8 cellular contexts compared by ENCODE assay signal in genomic region chr18:62183578-62184195, GRCh38. TPM values are rescaled to one million over a fixed set of nuclear protein-coding genes. Genes with fewer than 3 reads are reported as not detected.
A peak's percentile ranks its signal among the peaks of the same experiment; 100 is the strongest.
DNase-seq lines count a peak whose midpoint lies in the region; ATAC-seq and TF ChIP-seq lines count a peak whose summit lies in the region.

No MANE protein-coding gene starts in this region.

- CTCF ChIA-PET in activated B cell treated with CpG ODN at 0.5 μM for 24 hours (lab: Charles Lee): interaction anchor here (1.0 to 9.5 kb wide), 2 partner anchors 65 to 373 kb away, joined by 3 to 93 read pairs; no protein-coding TSS in a partner anchor

- peaks cover 35% of the 10 kb centered on the region for H3K4me1 Mint-ChIP-seq in activated B cell treated with CpG ODN at 0.5 μM for 24 hours

- no peaks in the 10 kb centered on the region for H3K9me3 Mint-ChIP-seq in activated B cell treated with CpG ODN at 0.5 μM for 24 hours

- peaks cover 16% of the 10 kb centered on the region for H3K36me3 Mint-ChIP-seq in activated B cell treated with CpG ODN at 0.5 μM for 24 hours (ENCODE audit: low read depth)

- intact Hi-C loops in activated B cell treated with CpG ODN at 0.5 μM for 24 hours (cut with micrococcal nuclease) (loop anchor here (1.0 kb wide), 3 partner anchors 66 to 1256 kb away; no protein-coding TSS in a partner anchor), prostate gland (cut with DNase I) (loop anchor here (2.0 to 10.0 kb wide), 3 partner anchors 65 to 531 kb away; partner anchors contain the start of gene PHLPP1)

- TF ChIP-seq CTCF in activated B cell treated with CpG ODN at 0.5 μM for 24 hours (IDR thresholded peaks at IDR 0.05): peak; percentile 99
- TF ChIP-seq CTCF in prostate gland (IDR thresholded peaks at IDR 0.05): peak; percentile 84 to 96 (median 92)

- no peaks in the 10 kb centered on the region for H3K9me3 ChIP-seq in prostate gland

- H3K27ac Mint-ChIP-seq in activated B cell treated with CpG ODN at 0.5 μM for 24 hours: no peak overlapping the region

- 6% methylated on average over 2 of the region's 2 CpGs for WGBS in prostate gland

- no peaks in the 10 kb centered on the region for H3K4me1 ChIP-seq in prostate gland (replicated peaks)

- H3K27ac ChIP-seq in prostate gland: no peak overlapping the region

- H3K36me3 ChIP-seq in prostate gland: no peaks in the 10 kb centered on the region

- H3K4me3 ChIP-seq in prostate gland: no peak overlapping the region

- DNase-seq in A172 (ENCODE audit: low spot score) (peak; percentile 38), EH (ENCODE audit: low read depth) (peak; percentile 59), NCI-H1694 (lab: John Stamatoyannopoulos, UW) (peak; percentile 49), activated B cell treated with CpG ODN at 0.5 μM for 24 hours (no peak), fibroblast of gingiva (ENCODE audit: low read depth) (peak; percentile 36), prostate gland (ENCODE audit: low spot score) (peak; percentile 27), ecto neural progenitor cell (ENCODE audit: low spot score) (no peak)

- H3K27me3 ChIP-seq in prostate gland (replicated peaks; ENCODE audit: insufficient read depth): no peaks in the 10 kb centered on the region

- no peak for TF ChIP-seq POLR2A in prostate gland (IDR thresholded peaks at IDR 0.05)

- ATAC-seq in activated B cell treated with CpG ODN at 0.5 μM for 24 hours (ENCODE audit: low read depth) (no peak), HG02623 (IDR thresholded peaks at IDR 0.05; ENCODE audit: unreplicated experiment) (no peak)

- POLR2A ChIA-PET in activated B cell treated with CpG ODN at 0.5 μM for 24 hours (lab: Charles Lee): no interaction called here

- no peaks in the 10 kb centered on the region for H3K27me3 Mint-ChIP-seq in activated B cell treated with CpG ODN at 0.5 μM for 24 hours

- no peak overlapping the region for H3K4me3 Mint-ChIP-seq in activated B cell treated with CpG ODN at 0.5 μM for 24 hours

RNA-seq across cellular contexts. Expression of gene PIGN, which starts 3.2 kb away (rescaled TPM):
- 15.8 and 24.1 TPM in 2 replicates for total RNA-seq in A172 (2014; rRNA removed; shearing (Covaris generic))
- total RNA-seq in activated B cell treated with CpG ODN at 0.5 μM for 24 hours (26.4 and 29.4 TPM in 2 replicates), prostate gland (10 to 100 TPM; 30.3 to 39.6 TPM)

RNA-seq across cellular contexts. Expression of gene RELCH, which starts 3.4 kb away (rescaled TPM):
- 10.6 and 13.0 TPM in 2 replicates for total RNA-seq in A172 (2014; rRNA removed; shearing (Covaris generic))
- 45.4 and 59.0 TPM in 2 replicates for total RNA-seq in activated B cell treated with CpG ODN at 0.5 μM for 24 hours
- total RNA-seq in prostate gland: 10 to 100 TPM; 34.8 to 49.0 TPM

Comparison
In these comparisons a context has a peak if more than half of its experiments do, and no peak if none do; other contexts are left out.
1. DNase-seq: peak in A172 (single experiment), EH (single experiment), NCI-H1694 (single experiment), fibroblast of gingiva (single experiment) and prostate gland (single experiment); none in activated B cell treated with CpG ODN at 0.5 μM for 24 hours (single experiment) and ecto neural progenitor cell (single experiment).